35 cellular contexts compared by ENCODE assay signal in genomic region chr4:173575482-173576152, GRCh38. TPM values are rescaled to one million over a fixed set of nuclear protein-coding genes. Genes with fewer than 3 reads are reported as not detected.
"Had no signal": no experiment of that assay in that cellular context is flagged by ENCODE, and none has a peak within 500 bp of the region (broad histone marks: within the 10 kb centered on the region; RNA-seq: fewer than 3 reads in every experiment).

No MANE protein-coding gene starts in this region.

- H3K4me3 ChIP-seq: PC-9, SJCRH30, SK-N-MC had no signal

- DNase-seq: Karpas-422, KBM-7, MM.1S, MV-4-11, NCI-H1092, NCI-H1105, NCI-H1417 treated with DMSO at 0.1 percent for 48 hours, NCI-H1436 treated with DMSO at 0.1 percent for 48 hours, NCI-H187, NCI-H1930, NCI-H2029 treated with DMSO at 0.1 percent for 48 hours, NCI-H2081 treated with DMSO at 0.1 percent for 48 hours, NCI-H2171 treated with DMSO at 0.1 percent for 48 hours, NCI-H2227 treated with DMSO at 0.1 percent for 48 hours, NCI-H345, NCI-H446, NCI-H510A treated with DMSO at 0.1 percent for 48 hours, NCI-H524 treated with DMSO at 0.1 percent for 48 hours, NCI-H526 treated with DMSO at 0.1 percent for 48 hours, NCI-H748 treated with DMSO at 0.1 percent for 48 hours, NCI-H82, PC-9, SHP77, SIG-M5, SJCRH30 had no signal

- H3K9me3 ChIP-seq: SJCRH30 had no signal

- H3K36me3 ChIP-seq: SJCRH30 had no signal

- ATAC-seq: Panc1, Right ventricle myocardium inferior, SK-N-SH treated with all-trans-retinoic acid at 6 μM for 48 hours had no signal

- FAIRE-seq: RCC 7860 had no signal

- H3K9ac ChIP-seq: KMS-11 had no signal

- H3K27ac ChIP-seq: KMS-11, PC-9, RWPE1, SJCRH30, SK-N-MC had no signal

- H3K27me3 ChIP-seq: SJCRH30 had no signal

- H3K4me1 ChIP-seq: SJCRH30 had no signal

RNA-seq across cellular contexts. Expression of gene HAND2, which starts 45.6 kb away (rescaled TPM):
- total RNA-seq: MCF 10A, NCI-H460, OCI-LY7, PC-9 had no signal
